In genomic region chr16:85829266-85829665, GRCh38 we compare ENCODE assay signal across 28 cellular contexts. TPM values are rescaled to one million over a fixed set of nuclear protein-coding genes. Genes with fewer than 3 reads are reported as not detected.
A peak's percentile ranks its signal among the peaks of the same experiment; 100 is the strongest.
DNase-seq lines count a peak whose midpoint lies in the region; ATAC-seq and TF ChIP-seq lines count a peak whose summit lies in the region.
"Had no signal": no experiment of that assay in that cellular context is flagged by ENCODE, and none has a peak within 500 bp of the region (broad histone marks: within the 10 kb centered on the region; RNA-seq: fewer than 3 reads in every experiment).

No MANE protein-coding gene starts in this region.

- H3K27me3 ChIP-seq in lower lobe of right lung (ENCODE audit: low read depth) (peaks cover 23% of the 10 kb centered on the region), HAP-1 (ENCODE audit: low read depth) (peaks cover 30% of the 10 kb centered on the region)
- H3K27me3 ChIP-seq: vagina had no signal

- peaks cover 22% of the 10 kb centered on the region for H3K27me3 Mint-ChIP-seq in activated naive CD4-positive, alpha-beta T cell treated with anti-CD3 and anti-CD28 coated beads for 36 hours (ENCODE audit: low read depth)
- peaks cover 60% of the 10 kb centered on the region for H3K27me3 Mint-ChIP-seq in activated naive CD4-positive, alpha-beta T cell treated with anti-CD3 and anti-CD28 coated beads, Interleukin-2, amount 10 ng/mL, durations not matched to agents 7 days and 5 days
- peaks cover 28% of the 10 kb centered on the region for H3K27me3 Mint-ChIP-seq in activated naive CD8-positive, alpha-beta T cell treated with anti-CD3 and anti-CD28 coated beads, Interleukin-2, amount 50 U/mL, for 24 hours
- H3K27me3 Mint-ChIP-seq in stimulated activated naive B cell treated with anti-CD40 and anti-IgM and Interleukin-4, amounts not matched to agents 10 μg/mL and 1 μg/mL and 100 μg/mL, for 72 hours = peaks cover 0 to 4% of the 10 kb centered on the region in 2 donors

- H3K4me1 ChIP-seq in lower lobe of right lung (peaks cover 5% of the 10 kb centered on the region), HAP-1 (no peaks in the 10 kb centered on the region)
- H3K4me1 ChIP-seq: vagina had no signal

- H3K9me3 Mint-ChIP-seq in activated naive CD4-positive, alpha-beta T cell treated with anti-CD3 and anti-CD28 coated beads for 36 hours = no peaks in the 10 kb centered on the region
- H3K9me3 Mint-ChIP-seq in activated naive CD4-positive, alpha-beta T cell treated with anti-CD3 and anti-CD28 coated beads, Interleukin-2, amount 10 ng/mL, durations not matched to agents 7 days and 5 days = peaks cover 2% of the 10 kb centered on the region
- H3K9me3 Mint-ChIP-seq in activated naive CD8-positive, alpha-beta T cell treated with anti-CD3 and anti-CD28 coated beads, Interleukin-2, amount 50 U/mL, for 24 hours = no peaks in the 10 kb centered on the region
- peaks cover 8 to 10% of the 10 kb centered on the region in 2 donors for H3K9me3 Mint-ChIP-seq in stimulated activated naive B cell treated with anti-CD40 and anti-IgM and Interleukin-4, amounts not matched to agents 10 μg/mL and 1 μg/mL and 100 μg/mL, for 72 hours
- H3K9me3 Mint-ChIP-seq: stimulated activated naive CD8-positive, alpha-beta T cell treated with anti-CD3 and anti-CD28 coated beads, Interleukin-15, Interleukin-2, amounts not matched to agents 100 ng/mL and 50 ng/mL, for 24 hours had no signal

- H3K4me1 Mint-ChIP-seq in activated naive CD4-positive, alpha-beta T cell treated with anti-CD3 and anti-CD28 coated beads for 36 hours (ENCODE audit: low read depth) = peaks cover 14% of the 10 kb centered on the region
- no peaks in the 10 kb centered on the region for H3K4me1 Mint-ChIP-seq in activated naive CD4-positive, alpha-beta T cell treated with anti-CD3 and anti-CD28 coated beads, Interleukin-2, amount 10 ng/mL, durations not matched to agents 7 days and 5 days
- peaks cover 14% of the 10 kb centered on the region for H3K4me1 Mint-ChIP-seq in activated naive CD8-positive, alpha-beta T cell treated with anti-CD3 and anti-CD28 coated beads, Interleukin-2, amount 50 U/mL, for 24 hours
- peaks cover 55 to 58% of the 10 kb centered on the region in 2 donors for H3K4me1 Mint-ChIP-seq in stimulated activated naive B cell treated with anti-CD40 and anti-IgM and Interleukin-4, amounts not matched to agents 10 μg/mL and 1 μg/mL and 100 μg/mL, for 72 hours
- H3K4me1 Mint-ChIP-seq: brain had no signal

- no peaks in the 10 kb centered on the region for H3K36me3 Mint-ChIP-seq in activated naive CD4-positive, alpha-beta T cell treated with anti-CD3 and anti-CD28 coated beads for 36 hours (ENCODE audit: low read depth)
- no peaks in the 10 kb centered on the region for H3K36me3 Mint-ChIP-seq in activated naive CD4-positive, alpha-beta T cell treated with anti-CD3 and anti-CD28 coated beads, Interleukin-2, amount 10 ng/mL, durations not matched to agents 7 days and 5 days
- H3K36me3 Mint-ChIP-seq in activated naive CD8-positive, alpha-beta T cell treated with anti-CD3 and anti-CD28 coated beads, Interleukin-2, amount 50 U/mL, for 24 hours (ENCODE audit: low read depth) = no peaks in the 10 kb centered on the region
- H3K36me3 Mint-ChIP-seq in stimulated activated naive B cell treated with anti-CD40 and anti-IgM and Interleukin-4, amounts not matched to agents 10 μg/mL and 1 μg/mL and 100 μg/mL, for 72 hours = peaks cover 7 to 13% of the 10 kb centered on the region in 2 donors
- H3K36me3 Mint-ChIP-seq: brain had no signal

- in situ Hi-C loops in HAP-1 (cut with MboI; ENCODE audit: low sequenced_read_pairs) = loop anchor here (10.0 kb wide), 2 partner anchors 186 to 686 kb away; partner anchors contain the start of gene FOXF1

- no peaks in the 10 kb centered on the region for H3K9me3 ChIP-seq in lower lobe of right lung
- no peaks in the 10 kb centered on the region for H3K9me3 ChIP-seq in HAP-1
- H3K9me3 ChIP-seq: neutrophil, SJSA1, vagina had no signal

- peak overlapping the region; percentile 21 for H3K4me3 Mint-ChIP-seq in activated naive CD4-positive, alpha-beta T cell treated with anti-CD3 and anti-CD28 coated beads for 36 hours
- no peak overlapping the region for H3K4me3 Mint-ChIP-seq in activated naive CD4-positive, alpha-beta T cell treated with anti-CD3 and anti-CD28 coated beads, Interleukin-2, amount 10 ng/mL, durations not matched to agents 7 days and 5 days
- peak overlapping the region; percentile 38 for H3K4me3 Mint-ChIP-seq in activated naive CD8-positive, alpha-beta T cell treated with anti-CD3 and anti-CD28 coated beads, Interleukin-2, amount 50 U/mL, for 24 hours
- peak overlapping the region; percentile 66 to 71 for H3K4me3 Mint-ChIP-seq in stimulated activated naive B cell treated with anti-CD40 and anti-IgM and Interleukin-4, amounts not matched to agents 10 μg/mL and 1 μg/mL and 100 μg/mL, for 72 hours
- H3K4me3 Mint-ChIP-seq: activated CD8-positive, alpha-beta T cell treated with anti-CD3 and anti-CD28 coated beads for 36 hours; stimulated activated naive CD8-positive, alpha-beta T cell treated with anti-CD3 and anti-CD28 coated beads, Interleukin-15, Interleukin-2, amounts not matched to agents 100 ng/mL and 50 ng/mL, for 24 hours; T-helper 1 cell treated with Interleukin-12 subunit alpha and Interleukin-12 subunit beta and Interleukin-4 antibody, amounts not matched to agents 30 μg/mL and 1 μg/mL, for 36 hours had no signal

- no peak overlapping the region for H3K27ac Mint-ChIP-seq in activated naive CD4-positive, alpha-beta T cell treated with anti-CD3 and anti-CD28 coated beads for 36 hours
- H3K27ac Mint-ChIP-seq in activated naive CD4-positive, alpha-beta T cell treated with anti-CD3 and anti-CD28 coated beads, Interleukin-2, amount 10 ng/mL, durations not matched to agents 7 days and 5 days = no peak overlapping the region
- no peak overlapping the region for H3K27ac Mint-ChIP-seq in activated naive CD8-positive, alpha-beta T cell treated with anti-CD3 and anti-CD28 coated beads, Interleukin-2, amount 50 U/mL, for 24 hours
- H3K27ac Mint-ChIP-seq in stimulated activated naive B cell treated with anti-CD40 and anti-IgM and Interleukin-4, amounts not matched to agents 10 μg/mL and 1 μg/mL and 100 μg/mL, for 72 hours = peak overlapping the region; percentile 48
- H3K27ac Mint-ChIP-seq: activated CD8-positive, alpha-beta T cell treated with anti-CD3 and anti-CD28 coated beads for 36 hours; brain; progenitor cell of endocrine pancreas; stimulated activated naive CD8-positive, alpha-beta T cell treated with anti-CD3 and anti-CD28 coated beads, Interleukin-15, Interleukin-2, amounts not matched to agents 100 ng/mL and 50 ng/mL, for 24 hours had no signal

- H3K27ac ChIP-seq in lower lobe of right lung = no peak overlapping the region
- H3K27ac ChIP-seq: KMS-11, neutrophil, SJSA1, vagina had no signal

- no peak for TF ChIP-seq CTCF in lower lobe of right lung (IDR thresholded peaks at IDR 0.05)

- no peak for ATAC-seq in activated naive CD8-positive, alpha-beta T cell treated with anti-CD3 and anti-CD28 coated beads, Interleukin-2, amount 50 U/mL, for 24 hours
- peak in 1 of 2 donors; percentile 25 for ATAC-seq in lower lobe of right lung
- peak; percentile 14 to 25 for ATAC-seq in stimulated activated naive B cell treated with anti-CD40 and anti-IgM and Interleukin-4, amounts not matched to agents 10 μg/mL and 1 μg/mL and 100 μg/mL, for 72 hours (replicated peaks)
- ATAC-seq: activated CD8-positive, alpha-beta T cell treated with anti-CD3 and anti-CD28 coated beads for 36 hours had no signal

- peak; percentile 30 for DNase-seq in activated naive CD4-positive, alpha-beta T cell treated with anti-CD3 and anti-CD28 coated beads for 36 hours
- DNase-seq in activated naive CD4-positive, alpha-beta T cell treated with anti-CD3 and anti-CD28 coated beads, Interleukin-2, amount 10 ng/mL, durations not matched to agents 7 days and 5 days = no peak
- DNase-seq in activated naive CD8-positive, alpha-beta T cell treated with anti-CD3 and anti-CD28 coated beads, Interleukin-2, amount 50 U/mL, for 24 hours = no peak
- peak; percentile 45 for DNase-seq in lower lobe of right lung
- DNase-seq in stimulated activated naive B cell treated with anti-CD40 and anti-IgM and Interleukin-4, amounts not matched to agents 10 μg/mL and 1 μg/mL and 100 μg/mL, for 72 hours = no peak
- DNase-seq in NCI-H82 treated with DMSO at 0.1 percent for 48 hours (lab: John Stamatoyannopoulos, UW; ENCODE audit: unreplicated experiment) = no peak
- no peak for DNase-seq in HAP-1 (ENCODE audit: low spot score in 2 of 2)
- DNase-seq in SKM-1 (lab: John Stamatoyannopoulos, UW; ENCODE audit: unreplicated experiment) = no peak
- DNase-seq: activated CD8-positive, alpha-beta T cell treated with anti-CD3 and anti-CD28 coated beads for 36 hours; activated effector memory CD4-positive, alpha-beta T cell treated with anti-CD3 and anti-CD28 coated beads, Interleukin-2, amount 50 U/mL, for 16 hours; COR-L47; DMS53; effector CD8-positive, alpha-beta T cell; mammary epithelial cell; MM.1S; NCI-H1417; NCI-H2029 treated with DMSO at 0.1 percent for 48 hours; NCI-H2227 treated with DMSO at 0.1 percent for 48 hours; NCI-H526 treated with DMSO at 0.1 percent for 48 hours; stimulated activated CD4-positive, alpha-beta T cell treated with anti-CD3 and anti-CD28 coated beads, Interleukin-15, amount 100 ng/mL, for 24 hours had no signal

- H3K4me3 ChIP-seq in lower lobe of right lung = no peak overlapping the region
- H3K4me3 ChIP-seq in HAP-1 = no peak overlapping the region
- H3K4me3 ChIP-seq: SJSA1, vagina had no signal

- no peaks in the 10 kb centered on the region for H3K36me3 ChIP-seq in lower lobe of right lung
- H3K36me3 ChIP-seq in HAP-1 (replicated peaks) = no peaks in the 10 kb centered on the region
- H3K36me3 ChIP-seq: neutrophil, SJSA1, vagina had no signal

- CTCF ChIA-PET in activated naive CD4-positive, alpha-beta T cell treated with anti-CD3 and anti-CD28 coated beads for 36 hours (lab: Charles Lee) = interaction anchor here (1.0 to 2.3 kb wide), 3 partner anchors 8 to 159 kb away, joined by 4 to 8 read pairs (median 5); no protein-coding TSS in a partner anchor
- CTCF ChIA-PET in activated naive CD4-positive, alpha-beta T cell treated with anti-CD3 and anti-CD28 coated beads, Interleukin-2, amount 10 ng/mL, durations not matched to agents 7 days and 5 days (lab: Charles Lee) = interaction anchor here (1.6 kb wide), 1 partner anchor 10 kb away, joined by 4 read pairs; no protein-coding TSS in a partner anchor

- intact Hi-C loops in activated naive CD4-positive, alpha-beta T cell treated with anti-CD3 and anti-CD28 coated beads for 36 hours (cut with micrococcal nuclease) = no loop called here
- intact Hi-C loops in lower lobe of right lung (cut with DNase I) = loop anchor here (10.0 kb wide), 2 partner anchors 156 to 186 kb away; no protein-coding TSS in a partner anchor

RNA-seq across cellular contexts. Expression of gene COX4I1, which starts 29.8 kb away (rescaled TPM):
- 100 to 1,000 TPM; 563 to 568 TPM for total RNA-seq in activated naive CD4-positive, alpha-beta T cell treated with anti-CD3 and anti-CD28 coated beads for 36 hours
- total RNA-seq in lower lobe of right lung = 391 TPM

RNA-seq across cellular contexts. Expression of gene EMC8, which starts 29.9 kb away (rescaled TPM):
- total RNA-seq in activated naive CD4-positive, alpha-beta T cell treated with anti-CD3 and anti-CD28 coated beads for 36 hours = 10 to 100 TPM; 28.5 to 31.6 TPM
- total RNA-seq in lower lobe of right lung = 21.9 TPM

Comparison
In these comparisons a context has a peak if more than half of its experiments do, and no peak if none do; other contexts are left out.
1. DNase-seq: peak in activated naive CD4-positive, alpha-beta T cell treated with anti-CD3 and anti-CD28 coated beads for 36 hours (single experiment) and lower lobe of right lung (single experiment); none in activated naive CD4-positive, alpha-beta T cell treated with anti-CD3 and anti-CD28 coated beads, Interleukin-2, amount 10 ng/mL, durations not matched to agents 7 days and 5 days (single experiment), activated naive CD8-positive, alpha-beta T cell treated with anti-CD3 and anti-CD28 coated beads, Interleukin-2, amount 50 U/mL, for 24 hours (single experiment), stimulated activated naive B cell treated with anti-CD40 and anti-IgM and Interleukin-4, amounts not matched to agents 10 μg/mL and 1 μg/mL and 100 μg/mL, for 72 hours (single experiment), NCI-H82 treated with DMSO at 0.1 percent for 48 hours (single experiment), HAP-1 (0 of 2) and SKM-1 (single experiment).